Comparison of ENCODE assay signal across 20 cellular contexts in genomic region chrX:13479452-13479813, GRCh38.
DNase-seq lines count a peak whose midpoint lies in the region; ATAC-seq, FAIRE-seq and TF ChIP-seq lines count a peak whose summit lies in the region.
"Had no signal": no experiment of that assay in that cellular context is flagged by ENCODE, and none has a peak within 500 bp of the region (broad histone marks: within the 10 kb centered on the region; RNA-seq: fewer than 3 reads in every experiment).

No MANE protein-coding gene starts in this region.

- peak; percentile 47 for FAIRE-seq in bronchial epithelial cell (lab: Jason Lieb, UNC)
- FAIRE-seq: D721Med, GM12892, GM19239, H54 had no signal

- ATAC-seq in thoracic aorta (ENCODE audit: insufficient number of reproducible peaks, low FRiP score, low read depth): no peak
- ATAC-seq in gastrocnemius medialis: no peak
- ATAC-seq: CD8-positive, alpha-beta T cell; HCT116 had no signal

- TF ChIP-seq CTCF in C4-2B (conservative IDR thresholded peaks at IDR 0.05) (no peak), bronchial epithelial cell (IDR thresholded peaks at IDR 0.05; ENCODE audit: insufficient read depth, low read length, severe bottlenecking) (no peak), left ventricle myocardium inferior (IDR thresholded peaks at IDR 0.05; ENCODE audit: borderline replicate concordance) (no peak), thoracic aorta (IDR thresholded peaks at IDR 0.05) (no peak), gastrocnemius medialis (IDR thresholded peaks at IDR 0.05 in 4 of 5, conservative IDR thresholded peaks at IDR 0.05 in 1 of 5) (no peak)

- no peak overlapping the region for H3K4me3 ChIP-seq in bronchial epithelial cell (ENCODE audit: low read depth, low read length)
- H3K4me3 ChIP-seq in left ventricle myocardium inferior: no peak overlapping the region
- H3K4me3 ChIP-seq in thoracic aorta: no peak overlapping the region
- H3K4me3 ChIP-seq in gastrocnemius medialis: no peak overlapping the region
- H3K4me3 ChIP-seq: GM23248 had no signal

- peaks cover 4% of the 10 kb centered on the region for H3K4me1 ChIP-seq in left ventricle myocardium inferior
- H3K4me1 ChIP-seq in thoracic aorta (ENCODE audit: control insufficient read depth in 1 of 2, low read depth in 2 of 2): peaks cover 0 to 32% of the 10 kb centered on the region in 2 donors
- H3K4me1 ChIP-seq in gastrocnemius medialis: no peaks in the 10 kb centered on the region
- H3K4me1 ChIP-seq: BE2C had no signal

- TF ChIP-seq POLR2A in gastrocnemius medialis (IDR thresholded peaks at IDR 0.05): no peak

- in situ Hi-C loops in gastrocnemius medialis (cut with MboI; ENCODE audit: low sequenced_read_pairs in 4 of 4): loop anchor here in 3 of 4 donors (25.0 kb wide), 3 partner anchors 217 to 517 kb away; no protein-coding TSS in a partner anchor

- DNase-seq in bronchial epithelial cell (ENCODE audit: low read depth) (no peak), left ventricle myocardium inferior (no peak), thoracic aorta (ENCODE audit: low spot score) (no peak), gastrocnemius medialis (no peak), DMS53 (lab: John Stamatoyannopoulos, UW) (no peak)
- no peak for DNase-seq in stimulated activated CD4-positive, alpha-beta T cell treated with anti-CD3 and anti-CD28 coated beads, Interleukin-15, amount 100 ng/mL, for 24 hours
- DNase-seq: ACHN; BE2C; CD8-positive, alpha-beta T cell; COR-L47; DND-41; GDM1; GM23248 had no signal

- H3K27me3 ChIP-seq in bronchial epithelial cell (ENCODE audit: control insufficient read depth, insufficient read depth, low read length) (no peaks in the 10 kb centered on the region), left ventricle myocardium inferior (ENCODE audit: low read depth) (no peaks in the 10 kb centered on the region), thoracic aorta (replicated peaks; ENCODE audit: insufficient read depth) (no peaks in the 10 kb centered on the region), gastrocnemius medialis (no peaks in the 10 kb centered on the region)
- H3K27me3 ChIP-seq: BE2C had no signal

- no peaks in the 10 kb centered on the region for H3K36me3 ChIP-seq in bronchial epithelial cell (ENCODE audit: control insufficient read depth, insufficient read depth, low read length)
- no peaks in the 10 kb centered on the region for H3K36me3 ChIP-seq in left ventricle myocardium inferior
- H3K36me3 ChIP-seq in thoracic aorta: no peaks in the 10 kb centered on the region
- H3K36me3 ChIP-seq in gastrocnemius medialis: no peaks in the 10 kb centered on the region
- H3K36me3 ChIP-seq: BE2C had no signal

- H3K9me3 ChIP-seq in left ventricle myocardium inferior (replicated peaks) (no peaks in the 10 kb centered on the region), thoracic aorta (no peaks in the 10 kb centered on the region), gastrocnemius medialis (no peaks in the 10 kb centered on the region)
- H3K9me3 ChIP-seq: BE2C had no signal

- 0 out of 2 replicates have a peak overlapping the region, but pooled peaks have one; percentile 16 for H3K27ac ChIP-seq in C4-2B
- H3K27ac ChIP-seq in left ventricle myocardium inferior (replicated peaks): peak overlapping the region; percentile 70
- H3K27ac ChIP-seq in thoracic aorta: peak overlapping the region; percentile 64 to 72
- no peak overlapping the region for H3K27ac ChIP-seq in gastrocnemius medialis
- H3K27ac ChIP-seq: GM23248, HL-60 had no signal

- intact Hi-C loops in left ventricle myocardium inferior (cut with micrococcal nuclease): no loop called here
- intact Hi-C loops in gastrocnemius medialis (cut with DNase I; ENCODE audit: low total_unique reads): no loop called here

Comparison
In these comparisons a context has a peak if more than half of its experiments do, and no peak if none do; other contexts are left out.
1. H3K27ac ChIP-seq: peak in C4-2B (single experiment), left ventricle myocardium inferior (single experiment) and thoracic aorta (2 of 2); none in gastrocnemius medialis (0 of 4).